2 cellular contexts compared by ENCODE assay signal in the genomic region with DNA sequence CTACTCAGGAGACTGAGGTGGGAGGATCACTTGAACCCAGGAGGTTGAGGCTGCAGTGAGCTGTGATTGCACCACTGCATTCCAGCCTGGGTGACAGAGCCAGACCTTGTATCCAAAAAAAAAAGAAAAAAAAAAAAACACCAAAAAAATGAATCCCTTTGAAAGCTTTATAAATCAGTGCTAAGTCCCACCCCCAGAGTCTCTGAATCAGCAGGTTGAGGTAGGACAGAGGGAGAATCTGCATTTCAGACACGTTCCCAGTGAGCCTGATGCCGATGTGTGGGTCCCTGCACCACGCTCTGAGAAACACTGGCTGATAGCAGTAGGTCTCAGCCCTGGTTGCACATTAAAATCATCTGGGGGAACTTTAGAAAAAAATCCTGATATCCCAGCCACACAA.
TF ChIP-seq lines count a peak whose summit lies in the region.

No MANE protein-coding gene starts in this region.

TF ChIP-seq in GM23338, 12 proteins besides CTCF, POLR2A, EP300 and RAD21:
- TF ChIP-seq EZH2phosphoT487 (IDR thresholded peaks at IDR 0.05; ENCODE audit: unreplicated experiment) = no peak
- TF ChIP-seq POLR2AphosphoS5 (IDR thresholded peaks at IDR 0.05; ENCODE audit: low read depth) = no peak
- no peak for TF ChIP-seq NANOG (IDR thresholded peaks at IDR 0.05; ENCODE audit: borderline replicate concordance)
- TF ChIP-seq ZNF462 (CRISPR knock-in tag; IDR thresholded peaks at IDR 0.05) = no peak
- TF ChIP-seq JUNB (IDR thresholded peaks at IDR 0.05; ENCODE audit: unreplicated experiment) = no peak
- no peak for TF ChIP-seq ZNF331 (CRISPR knock-in tag; IDR thresholded peaks at IDR 0.05; ENCODE audit: low read depth)
- no peak for TF ChIP-seq EZH2 (IDR thresholded peaks at IDR 0.05; ENCODE audit: low read depth, unreplicated experiment)
- TF ChIP-seq CREB1 (CRISPR knock-in tag; IDR thresholded peaks at IDR 0.05; ENCODE audit: low read depth) = no peak

TF ChIP-seq in IMR-90, 13 proteins besides CTCF, POLR2A, EP300 and RAD21:
- TF ChIP-seq SMC3 (IDR thresholded peaks at IDR 0.05; ENCODE audit: low read depth, low read length) (no peak), RCOR1 (IDR thresholded peaks at IDR 0.05; ENCODE audit: insufficient replicate concordance, low read length) (no peak)
